ENCODE assay signal across 31 cellular contexts in genomic region chr4:26819026-26819425, GRCh38. TPM values are rescaled to one million over a fixed set of nuclear protein-coding genes. Genes with fewer than 3 reads are reported as not detected.
DNase-seq lines count a peak whose midpoint lies in the region; ATAC-seq and TF ChIP-seq lines count a peak whose summit lies in the region.
"Had no signal": no experiment of that assay in that cellular context is flagged by ENCODE, and none has a peak within 500 bp of the region (broad histone marks: within the 10 kb centered on the region; RNA-seq: fewer than 3 reads in every experiment).

No MANE protein-coding gene starts in this region.

- no peak overlapping the region for H2AK5ac ChIP-seq in mesendoderm (ENCODE audit: low read length)

- H3K4me1 ChIP-seq in GM23338 (ENCODE audit: insufficient read depth) (peaks cover 8% of the 10 kb centered on the region), mesendoderm (ENCODE audit: control insufficient read depth, low read depth, low read length) (peaks cover 4% of the 10 kb centered on the region), aorta (ENCODE audit: control insufficient read depth in 1 of 2, insufficient read depth in 2 of 2, low read length in 2 of 2) (no peaks in the 10 kb centered on the region)
- H3K4me1 ChIP-seq: gastroesophageal sphincter, testis had no signal

- H3K4me3 ChIP-seq in GM23338 (no peak overlapping the region), mesendoderm (ENCODE audit: low read length) (no peak overlapping the region), aorta (ENCODE audit: low read length in 2 of 2) (no peak overlapping the region)
- H3K4me3 ChIP-seq: cardiac muscle cell, gastroesophageal sphincter, left lung, PC-9, SK-N-MC, smooth muscle cell, testis had no signal

- H3K79me1 ChIP-seq in mesendoderm (ENCODE audit: low read length) = no peaks in the 10 kb centered on the region

- peak overlapping the region; percentile 57; the same call in 1 of the 2 replicates for H3K27ac ChIP-seq in GM23338 (ENCODE audit: low read depth)
- no peak overlapping the region for H3K27ac ChIP-seq in mesendoderm (ENCODE audit: low read depth, low read length)
- no peak overlapping the region for H3K27ac ChIP-seq in aorta (ENCODE audit: low read depth in 1 of 2, low read length in 2 of 2)
- H3K27ac ChIP-seq: cardiac muscle cell, gastroesophageal sphincter, left lung, PC-9, SK-N-MC, testis had no signal

- no peaks in the 10 kb centered on the region for H3F3A ChIP-seq in GM23338 (replicated peaks; ENCODE audit: low read depth)

- DNase-seq in NCI-H1417 (lab: John Stamatoyannopoulos, UW) (peak in 2 of 3 experiments; percentile 46 to 68), NCI-H1417 treated with DMSO at 0.1 percent for 48 hours (lab: John Stamatoyannopoulos, UW) (no peak), GM23338 (ENCODE audit: low spot score) (peak; percentile 68), WTC11 (ENCODE audit: low spot score) (no peak), mesendoderm (no peak), aorta (no peak)
- DNase-seq in stimulated activated CD4-positive, alpha-beta T cell treated with anti-CD3 and anti-CD28 coated beads, Interleukin-4, amount 100 ng/mL, for 4 hours = no peak
- DNase-seq: 8988T; activated CD4-positive, CD25-positive, alpha-beta regulatory T cell; activated gamma-delta T cell treated with Interleukin-2 at 50 U/mL for 16 hours; activated T-cell treated with anti-CD3 and anti-CD28 coated beads, Interleukin-2, amount 50 U/mL, for 48 hours; effector CD4-positive, alpha-beta T cell; islet precursor cell; Kasumi-1; left lung; mesenchymal stem cell; MV-4-11; NCI-H1694 treated with DMSO at 0.1 percent for 48 hours; NCI-H524; NK-92 treated with Interleukin-12 subunit alpha and Interleukin-12 subunit beta, amount 100 ng/mL, for 24 hours; PC-9; posterior cingulate gyrus; right cardiac atrium; T-helper 1 cell; testis had no signal

- TF ChIP-seq CTCF in GM23338 (conservative IDR thresholded peaks at IDR 0.05; ENCODE audit: low read depth in 2 of 2) (peak in 1 of 2 experiments; percentile 27; a peak in 2 of 4 replicates), WTC11 (IDR thresholded peaks at IDR 0.05) (no peak)

- no peak overlapping the region for H2BK15ac ChIP-seq in mesendoderm (replicated peaks; ENCODE audit: low read depth)

- no peak overlapping the region for H3K18ac ChIP-seq in mesendoderm (ENCODE audit: low read length)

- peak overlapping the region; percentile 31; the same call in 1 of the 2 replicates for H3K4me2 ChIP-seq in GM23338
- no peak overlapping the region for H3K4me2 ChIP-seq in mesendoderm (ENCODE audit: low read length)
- H3K4me2 ChIP-seq: PC-9, smooth muscle cell had no signal

- H3K9me3 Mint-ChIP-seq in GM23338 (peaks cover 25% of the 10 kb centered on the region), WTC11 (peaks cover 35% of the 10 kb centered on the region)

- H3K36me3 Mint-ChIP-seq in GM23338 (ENCODE audit: low read depth) (peaks cover 11% of the 10 kb centered on the region), WTC11 (peaks cover 20% of the 10 kb centered on the region)

- intact Hi-C loops in aorta (cut with DNase I) = no loop called here

- H3K4me1 Mint-ChIP-seq in GM23338 (peaks cover 33% of the 10 kb centered on the region), WTC11 (peaks cover 30% of the 10 kb centered on the region)

- no peak overlapping the region for H2BK5ac ChIP-seq in mesendoderm (ENCODE audit: low read length)

- CTCF ChIA-PET in WTC11 (lab: Charles Lee) = interaction anchor here (1.0 to 1.3 kb wide), 5 partner anchors 9 to 182 kb away, joined by 3 to 5 read pairs (median 4); no protein-coding TSS in a partner anchor

- no CpG with 5 or more reads among the region's 4 CpGs for WGBS in mesendoderm (ENCODE audit: extremely low coverage, insufficient coverage, low lambda C conversion rate)
- WGBS in aorta, 2 donors = 61 to 68% methylated on average over 4 of the region's 4 CpGs

- POLR2A ChIA-PET in WTC11 (lab: Charles Lee) = interaction anchor here (0.5 to 0.6 kb wide), 2 partner anchors 17 to 69 kb away, joined by 3 to 5 read pairs; no protein-coding TSS in a partner anchor

- H2BK120ac ChIP-seq in mesendoderm (ENCODE audit: low read depth, low read length) = no peak overlapping the region

- no peaks in the 10 kb centered on the region for H4K20me1 ChIP-seq in GM23338 (replicated peaks; ENCODE audit: insufficient read depth)

- ATAC-seq in GM23338 (peak; percentile 88), WTC11 (peak; percentile 85), aorta (ENCODE audit: low FRiP score) (no peak), GM19467 (IDR thresholded peaks at IDR 0.05; ENCODE audit: unreplicated experiment) (no peak)
- ATAC-seq: gastroesophageal sphincter, left lung, right cardiac atrium had no signal

- H2AFZ ChIP-seq in GM23338 = peak overlapping the region; percentile 35
- H2AFZ ChIP-seq: PC-9 had no signal

- no peak overlapping the region for H3K4ac ChIP-seq in mesendoderm (ENCODE audit: low read depth, low read length)

- peak overlapping the region; percentile 48 for H3K23ac ChIP-seq in mesendoderm (ENCODE audit: low read length)

- H3K27me3 ChIP-seq in GM23338 (ENCODE audit: insufficient read depth) (no peaks in the 10 kb centered on the region), mesendoderm (ENCODE audit: insufficient read depth, low read length, poor library complexity) (no peaks in the 10 kb centered on the region), aorta (ENCODE audit: control insufficient read depth in 1 of 2, insufficient read depth in 2 of 2, low read length in 1 of 2) (no peaks in the 10 kb centered on the region)
- H3K27me3 ChIP-seq: cardiac muscle cell, gastroesophageal sphincter, left lung, testis had no signal

- H3K9ac ChIP-seq in mesendoderm (ENCODE audit: low read length) = no peak overlapping the region

- peaks cover 2% of the 10 kb centered on the region for H3K9me3 ChIP-seq in aorta (ENCODE audit: control insufficient read depth, low read length)
- H3K9me3 ChIP-seq: gastroesophageal sphincter, testis had no signal

- no peak overlapping the region for H4K5ac ChIP-seq in mesendoderm (ENCODE audit: low read length)

- H3K27ac Mint-ChIP-seq in GM23338 = no peak overlapping the region
- peak overlapping the region; percentile 41 for H3K27ac Mint-ChIP-seq in WTC11

- H3K4me3 Mint-ChIP-seq in GM23338 (no peak overlapping the region), WTC11 (no peak overlapping the region)
- H3K4me3 Mint-ChIP-seq: stimulated activated naive CD8-positive, alpha-beta T cell treated with anti-CD3 and anti-CD28 coated beads, Interleukin-15, Interleukin-2, amounts not matched to agents 100 ng/mL and 50 ng/mL, for 24 hours had no signal

- H3K36me3 ChIP-seq in GM23338 (ENCODE audit: insufficient read depth) (no peaks in the 10 kb centered on the region), mesendoderm (ENCODE audit: control insufficient read depth, insufficient read depth, low read length) (no peaks in the 10 kb centered on the region), aorta (ENCODE audit: control insufficient read depth in 1 of 2, insufficient read depth in 2 of 2, low read length in 1 of 2) (no peaks in the 10 kb centered on the region)
- H3K36me3 ChIP-seq: cardiac muscle cell, gastroesophageal sphincter, left lung had no signal

- H3K9me2 ChIP-seq in GM23338 (ENCODE audit: insufficient read depth) = 0 out of 2 replicates have a peak, but pooled peaks cover 8% of the 10 kb centered on the region

- no peaks in the 10 kb centered on the region for H3K79me2 ChIP-seq in GM23338 (replicated peaks; ENCODE audit: insufficient read depth)
- H3K79me2 ChIP-seq in mesendoderm (ENCODE audit: control insufficient read depth, insufficient read depth, low read length) = no peaks in the 10 kb centered on the region

- H4K8ac ChIP-seq in mesendoderm (ENCODE audit: low read depth, low read length) = no peak overlapping the region

- no peak overlapping the region for H3K56ac ChIP-seq in mesendoderm (ENCODE audit: low read length)

- H3K27me3 Mint-ChIP-seq in GM23338 (ENCODE audit: insufficient read depth, low read depth, poor library complexity) (peaks cover 7% of the 10 kb centered on the region), WTC11 (ENCODE audit: low read depth) (peaks cover 6% of the 10 kb centered on the region; the same call in 1 of the 2 replicates)
- H3K27me3 Mint-ChIP-seq: stimulated activated naive CD8-positive, alpha-beta T cell treated with anti-CD3 and anti-CD28 coated beads, Interleukin-15, Interleukin-2, amounts not matched to agents 100 ng/mL and 50 ng/mL, for 24 hours had no signal

TF ChIP-seq in GM23338, 12 proteins besides CTCF, POLR2A, EP300 and RAD21 (continues in another document):
- TF ChIP-seq CREB1 (CRISPR knock-in tag; IDR thresholded peaks at IDR 0.05; ENCODE audit: low read depth) (no peak), ETS1 (IDR thresholded peaks at IDR 0.05) (peak; percentile 60), ZNF114 (CRISPR knock-in tag; IDR thresholded peaks at IDR 0.05) (peak; percentile 84; the same call in 1 of the 2 replicates), POLR2AphosphoS5 (IDR thresholded peaks at IDR 0.05; ENCODE audit: low read depth) (no peak)

TF ChIP-seq in WTC11, 78 proteins besides CTCF, POLR2A, EP300 and RAD21:
- peak; percentile 68; the same call in 1 of the 2 replicates for TF ChIP-seq NR3C1 (CRISPR knock-in tag; conservative IDR thresholded peaks at IDR 0.05; ENCODE audit: low read depth)
- no peak for TF ChIP-seq ESRRA (CRISPR knock-in tag; IDR thresholded peaks at IDR 0.05; ENCODE audit: borderline replicate concordance)
- TF ChIP-seq ZNF423 (CRISPR knock-in tag; IDR thresholded peaks at IDR 0.05) = peak; percentile 94

RNA-seq across cellular contexts. Expression of gene STIM2, which starts 41.6 kb away (rescaled TPM):
- 13.1 and 15.1 TPM in 2 replicates for total RNA-seq in GM23338 (2014; rRNA removed; shearing (Covaris generic))
- polyA plus RNA-seq in GM23338 (2016; fragmentation: Nextera tagmentation; extraction: Ambion mirVana) = 17.4 and 17.8 TPM in 2 replicates
- total RNA-seq in WTC11 (2021) = 20.1 to 22.4 TPM (median 20.9 TPM) in 3 replicates
- polyA plus RNA-seq in mesendoderm (2013, experiment 1 of 2) = 23.9 TPM
- 22.4 TPM for polyA plus RNA-seq in mesendoderm (2013, experiment 2 of 2)
- total RNA-seq in aorta = 10 to 100 TPM; 16.1 to 31.2 TPM
- 1 to 10 TPM; 5.0 to 9.4 TPM for polyA plus RNA-seq in aorta

Comparison
In these comparisons a context has a peak if more than half of its experiments do, and no peak if none do; other contexts are left out.
1. DNase-seq: peak in NCI-H1417 (2 of 3) and GM23338 (single experiment); none in NCI-H1417 treated with DMSO at 0.1 percent for 48 hours (single experiment), WTC11 (single experiment), mesendoderm (single experiment), aorta (0 of 2) and stimulated activated CD4-positive, alpha-beta T cell treated with anti-CD3 and anti-CD28 coated beads, Interleukin-4, amount 100 ng/mL, for 4 hours (0 of 2).
2. ATAC-seq: peak in GM23338 (single experiment) and WTC11 (single experiment); none in aorta (single experiment) and GM19467 (single experiment).